26 cellular contexts compared by ENCODE assay signal in genomic region chr12:117171499-117172162, GRCh38. TPM values are rescaled to one million over a fixed set of nuclear protein-coding genes. Genes with fewer than 3 reads are reported as not detected.
DNase-seq lines count a peak whose midpoint lies in the region; ATAC-seq, FAIRE-seq and TF ChIP-seq lines count a peak whose summit lies in the region.
"Had no signal": no experiment of that assay in that cellular context is flagged by ENCODE, and none has a peak within 500 bp of the region (broad histone marks: within the 10 kb centered on the region; RNA-seq: fewer than 3 reads in every experiment).

No MANE protein-coding gene starts in this region.

- peaks cover 86% of the 10 kb centered on the region for H3K36me3 Mint-ChIP-seq in nephron (ENCODE audit: low read depth)

- no peak for TF ChIP-seq CTCF in liver (IDR thresholded peaks at IDR 0.05; ENCODE audit: low read depth, low read length, missing input control)
- TF ChIP-seq CTCF in HepG2 (CRISPR knock-in tag; IDR thresholded peaks at IDR 0.05) = no peak
- no peak for TF ChIP-seq CTCF in body of pancreas (IDR thresholded peaks at IDR 0.05)
- no peak for TF ChIP-seq CTCF in nephron (IDR thresholded peaks at IDR 0.05; ENCODE audit: unreplicated experiment in 3 of 3)
- TF ChIP-seq CTCF in testis (IDR thresholded peaks at IDR 0.05) = no peak

- DNase-seq in HepG2 (ENCODE audit: low spot score) (no peak), body of pancreas (no peak), testis (no peak), Kasumi-1 (lab: John Stamatoyannopoulos, UW) (no peak)
- DNase-seq in stimulated activated naive CD4-positive, alpha-beta T cell (lab: John Stamatoyannopoulos, UW) = no peak
- DNase-seq: Caco-2; CD8-positive, alpha-beta T cell; GM23248; H9; IMR-90; KG1; MM.1S; NCI-H2029; NCI-H446 treated with DMSO at 0.1 percent for 48 hours; NCI-H526; NCI-H82; NK-92 treated with Interleukin-12 subunit alpha and Interleukin-12 subunit beta, amount 100 ng/mL, for 24 hours; PC-3; Right ventricle myocardium superior had no signal

- no peaks in the 10 kb centered on the region for H3K4me1 Mint-ChIP-seq in nephron
- H3K4me1 Mint-ChIP-seq: B cell, H9 had no signal

- H3K4me3 ChIP-seq in liver (ENCODE audit: low read depth in 1 of 3, low read length in 3 of 3) (no peak overlapping the region), HepG2 (replicated peaks in 1 of 3; ENCODE audit: insufficient read depth in 1 of 3, low read depth in 2 of 3, low read length in 3 of 3) (no peak overlapping the region), body of pancreas (no peak overlapping the region), testis (no peak overlapping the region)
- H3K4me3 ChIP-seq: GM23248 had no signal

- 40% methylated on average over 2 of the region's 2 CpGs for WGBS in liver
- WGBS in HepG2 (ENCODE audit: low lambda C conversion rate) = 89% methylated on average over 2 of the region's 2 CpGs
- 69 to 75% methylated on average over 2 of the region's 2 CpGs for WGBS in body of pancreas, 2 donors
- 52 to 82% methylated on average over 2 of the region's 2 CpGs for WGBS in testis, 2 donors

- no peaks in the 10 kb centered on the region for H3K79me2 ChIP-seq in HepG2 (ENCODE audit: insufficient read depth, low read length)

- intact Hi-C loops in HepG2 (cut with micrococcal nuclease; ENCODE audit: unreplicated experiment) (no loop called here), body of pancreas (cut with DNase I) (no loop called here), testis (cut with DNase I; ENCODE audit: low total_unique reads) (no loop called here)

- no peaks in the 10 kb centered on the region for H3K27me3 Mint-ChIP-seq in nephron (ENCODE audit: low read depth)
- H3K27me3 Mint-ChIP-seq: B cell had no signal

- no TSS peak for BruUV-seq in HepG2 (replicated peaks; lab: Mats Ljungman, UMichigan)

- FAIRE-seq in HepG2 (lab: Jason Lieb, UNC) = no peak
- FAIRE-seq: G401.6, HTR-8/SVneo had no signal

- H3K27ac ChIP-seq in liver (ENCODE audit: low read depth in 1 of 2, low read length in 2 of 2) (peak overlapping the region; percentile 49 to 73), HepG2 (ENCODE audit: extremely low read length, insufficient read depth, low read length) (no peak overlapping the region), body of pancreas (peak overlapping the region in 2 of 4 donors; percentile 44 to 51), testis (peak overlapping the region; percentile 32 to 68)
- H3K27ac ChIP-seq: C4-2B, GM23248 had no signal

- CTCF ChIA-PET in HepG2 (lab: Yijun Ruan, JAX; ENCODE audit: low intra/inter-chr PET ratio, low total read pairs) = no interaction called here

- H3K9ac ChIP-seq in liver (ENCODE audit: low read depth in 1 of 2, low read length in 2 of 2) = peak overlapping the region in 1 of 2 donors; percentile 23
- H3K9ac ChIP-seq in HepG2 (ENCODE audit: insufficient read depth, low read depth, low read length) = no peak overlapping the region
- H3K9ac ChIP-seq: GM23248 had no signal

- POLR2A ChIA-PET in HepG2 (lab: Yijun Ruan, JAX) = no interaction called here

- no peaks in the 10 kb centered on the region for H3K9me3 Mint-ChIP-seq in nephron
- H3K9me3 Mint-ChIP-seq: CD8-positive, alpha-beta T cell; H9 had no signal

- H3K4me1 ChIP-seq in liver (ENCODE audit: control insufficient read depth in 4 of 4, insufficient read depth in 4 of 4, low read length in 3 of 4) = peaks cover 0 to 20% (median 8%) of the 10 kb centered on the region in 4 donors
- peaks cover 13% of the 10 kb centered on the region for H3K4me1 ChIP-seq in HepG2 (ENCODE audit: insufficient read depth, low read length)
- peaks cover 6% of the 10 kb centered on the region for H3K4me1 ChIP-seq in body of pancreas
- peaks cover 43% of the 10 kb centered on the region for H3K4me1 ChIP-seq in testis
- H3K4me1 ChIP-seq: Caco-2 had no signal

- no peak overlapping the region for H3K4me3 Mint-ChIP-seq in nephron
- H3K4me3 Mint-ChIP-seq: B cell; CD8-positive, alpha-beta T cell; H9 had no signal

- H3K27me3 ChIP-seq in liver (ENCODE audit: control insufficient read depth in 4 of 4, insufficient read depth in 4 of 4, low read length in 3 of 4) (no peaks in the 10 kb centered on the region), HepG2 (ENCODE audit: control insufficient read depth in 1 of 2, insufficient read depth in 2 of 2, low read length in 2 of 2) (no peaks in the 10 kb centered on the region), body of pancreas (no peaks in the 10 kb centered on the region), testis (no peaks in the 10 kb centered on the region)

- H3K9me3 ChIP-seq in liver (ENCODE audit: control insufficient read depth in 4 of 4, low read length in 3 of 4) (no peaks in the 10 kb centered on the region), HepG2 (ENCODE audit: low read length) (no peaks in the 10 kb centered on the region), body of pancreas (no peaks in the 10 kb centered on the region), testis (no peaks in the 10 kb centered on the region)
- H3K9me3 ChIP-seq: Caco-2 had no signal

- peak overlapping the region in 2 of 3 experiments; percentile 17 to 60 for H3K27ac Mint-ChIP-seq in nephron
- H3K27ac Mint-ChIP-seq: B cell; CD8-positive, alpha-beta T cell had no signal

- peaks cover 19 to 70% (median 64%) of the 10 kb centered on the region in 4 donors for H3K36me3 ChIP-seq in liver (ENCODE audit: control insufficient read depth in 4 of 4, insufficient read depth in 3 of 4, low read depth in 1 of 4, low read length in 3 of 4)
- peaks cover 24 to 79% of the 10 kb centered on the region in 2 experiments for H3K36me3 ChIP-seq in HepG2 (replicated peaks in 1 of 2; ENCODE audit: control insufficient read depth in 1 of 2, insufficient read depth in 2 of 2, low read length in 2 of 2)
- H3K36me3 ChIP-seq in body of pancreas (replicated peaks in 1 of 2; ENCODE audit: insufficient read depth in 1 of 2, low read depth in 2 of 2) = peaks cover 0 to 22% of the 10 kb centered on the region in 2 donors
- H3K36me3 ChIP-seq in testis (ENCODE audit: low read depth, missing control alignments) = no peaks in the 10 kb centered on the region

- no peaks in the 10 kb centered on the region for H4K20me1 ChIP-seq in HepG2 (ENCODE audit: insufficient read depth, low read length)

- no peak for TF ChIP-seq EP300 in HepG2 (IDR thresholded peaks at IDR 0.05; ENCODE audit: low read depth in 2 of 2, low read length in 2 of 2)
- no peak for TF ChIP-seq EP300 in HepG2 (CRISPR knock-in tag; IDR thresholded peaks at IDR 0.05; ENCODE audit: borderline replicate concordance)

- no peak overlapping the region for H2AFZ ChIP-seq in HepG2 (ENCODE audit: low read length)
- H2AFZ ChIP-seq: GM23248 had no signal

- TF ChIP-seq POLR2A in HepG2 (IDR thresholded peaks at IDR 0.05; ENCODE audit: insufficient read depth in 1 of 2, low read depth in 2 of 2, low read length in 2 of 2) (no peak), body of pancreas (IDR thresholded peaks at IDR 0.05) (no peak), testis (IDR thresholded peaks at IDR 0.05) (no peak)

- no peak overlapping the region for H3K4me2 ChIP-seq in HepG2 (ENCODE audit: low read depth, low read length)

- in situ Hi-C loops in HepG2 (cut with HindIII; ENCODE audit: extremely low pct_ligation_motif_present, low pct_unique_long_range_greater_than_20kb) = no loop called here

- TF ChIP-seq RAD21 in liver (IDR thresholded peaks at IDR 0.05) = no peak
- TF ChIP-seq RAD21 in HepG2 (CRISPR knock-in tag; IDR thresholded peaks at IDR 0.05) = no peak

- ATAC-seq in HepG2 (no peak), body of pancreas (peak; percentile 58), HG03108 (IDR thresholded peaks at IDR 0.05; ENCODE audit: unreplicated experiment) (no peak)
- ATAC-seq: CD8-positive, alpha-beta T cell; PC-3 had no signal

TF ChIP-seq in liver, 16 proteins besides CTCF, POLR2A, EP300 and RAD21 (continues in another document):
- TF ChIP-seq EGR1 (IDR thresholded peaks at IDR 0.05; ENCODE audit: low read depth in 2 of 2) (no peak), FOXA2 (IDR thresholded peaks at IDR 0.05) (peak; percentile 39), HNF4G (IDR thresholded peaks at IDR 0.05) (no peak), HNF4A (conservative IDR thresholded peaks at IDR 0.05) (peak; percentile 56 to 64), RXRA (IDR thresholded peaks at IDR 0.05) (peak; percentile 7 to 38)

TF ChIP-seq in HepG2, 621 proteins besides CTCF, POLR2A, EP300 and RAD21 (continues in another document):
- no peak for TF ChIP-seq ZNF253 (CRISPR knock-in tag; IDR thresholded peaks at IDR 0.05; ENCODE audit: borderline replicate concordance)

RNA-seq across cellular contexts. Expression of gene FBXO21, which starts 18.6 kb away (rescaled TPM):
- total RNA-seq in liver (10 to 100 TPM; 25.5 to 54.4 TPM), HepG2 (2016; rRNA removed; fragmentation: Illumina TruSeq; extraction: Trizol) (32.5 and 45.2 TPM in 2 replicates), body of pancreas (10 to 100 TPM; 43.6 to 76.5 TPM), testis (100 to 1,000 TPM; 290 to 519 TPM)
- polyA plus RNA-seq in liver (10 to 100 TPM; 12.9 to 16.7 TPM), HepG2 (2011; rRNA removed) (15.6 and 20.0 TPM in 2 replicates), testis (ENCODE audit: insufficient read depth, low read depth, low replicate concordance) (101 TPM)
- total RNA-seq in HepG2 (2016; cell fraction: cytosol; rRNA removed; fragmentation: Illumina TruSeq; extraction: Trizol; ENCODE audit: low read depth) = 1.2 and 1.6 TPM in 2 replicates
- 29.2 and 45.9 TPM in 2 replicates for total RNA-seq in HepG2 (2016; cell fraction: insoluble cytoplasmic fraction; rRNA removed; fragmentation: Illumina TruSeq; extraction: Trizol)
- total RNA-seq in HepG2 (2016; cell fraction: membrane; rRNA removed; fragmentation: Illumina TruSeq; extraction: Trizol) = 7.6 and 9.0 TPM in 2 replicates
- total RNA-seq in HepG2 (2016; cell fraction: nucleus; rRNA removed; fragmentation: Illumina TruSeq; extraction: Trizol) = 19.3 and 21.9 TPM in 2 replicates
- polyA plus RNA-seq in HepG2 (2011; cell fraction: cytosol; rRNA removed) = 44.0 and 49.3 TPM in 2 replicates
- polyA plus RNA-seq in HepG2 (2011; cell fraction: nucleus; rRNA removed) = 22.4 and 32.9 TPM in 2 replicates
- 14.2 and 18.3 TPM in 2 replicates for polyA plus RNA-seq in HepG2 (2012)
- 0.60 and 0.85 TPM in 2 replicates for polyA plus RNA-seq in HepG2 (2016; cell fraction: cytosol; fragmentation: Illumina TruSeq; extraction: Trizol; ENCODE audit: low read depth)
- polyA plus RNA-seq in HepG2 (2016; cell fraction: insoluble cytoplasmic fraction; fragmentation: Illumina TruSeq; extraction: Trizol; ENCODE audit: low read depth) = 26.4 and 28.2 TPM in 2 replicates
- 3.0 and 3.4 TPM in 2 replicates for polyA plus RNA-seq in HepG2 (2016; cell fraction: membrane; fragmentation: Illumina TruSeq; extraction: Trizol; ENCODE audit: low read depth)
- polyA plus RNA-seq in HepG2 (2016; cell fraction: nucleus; fragmentation: Illumina TruSeq; extraction: Trizol; ENCODE audit: insufficient read depth, low read depth) = 17.7 TPM in 2 replicates
- polyA minus RNA-seq in HepG2 (2011; rRNA and poly(A)+ RNA removed; ENCODE audit: low replicate concordance) = 86.0 and 120 TPM in 2 replicates
- polyA minus RNA-seq in HepG2 (2011; cell fraction: cytosol; rRNA and poly(A)+ RNA removed) = 28.2 and 31.5 TPM in 2 replicates
- 14.8 and 21.6 TPM in 2 replicates for polyA minus RNA-seq in HepG2 (2011; cell fraction: nucleus; rRNA and poly(A)+ RNA removed)
